In the genomic region with DNA sequence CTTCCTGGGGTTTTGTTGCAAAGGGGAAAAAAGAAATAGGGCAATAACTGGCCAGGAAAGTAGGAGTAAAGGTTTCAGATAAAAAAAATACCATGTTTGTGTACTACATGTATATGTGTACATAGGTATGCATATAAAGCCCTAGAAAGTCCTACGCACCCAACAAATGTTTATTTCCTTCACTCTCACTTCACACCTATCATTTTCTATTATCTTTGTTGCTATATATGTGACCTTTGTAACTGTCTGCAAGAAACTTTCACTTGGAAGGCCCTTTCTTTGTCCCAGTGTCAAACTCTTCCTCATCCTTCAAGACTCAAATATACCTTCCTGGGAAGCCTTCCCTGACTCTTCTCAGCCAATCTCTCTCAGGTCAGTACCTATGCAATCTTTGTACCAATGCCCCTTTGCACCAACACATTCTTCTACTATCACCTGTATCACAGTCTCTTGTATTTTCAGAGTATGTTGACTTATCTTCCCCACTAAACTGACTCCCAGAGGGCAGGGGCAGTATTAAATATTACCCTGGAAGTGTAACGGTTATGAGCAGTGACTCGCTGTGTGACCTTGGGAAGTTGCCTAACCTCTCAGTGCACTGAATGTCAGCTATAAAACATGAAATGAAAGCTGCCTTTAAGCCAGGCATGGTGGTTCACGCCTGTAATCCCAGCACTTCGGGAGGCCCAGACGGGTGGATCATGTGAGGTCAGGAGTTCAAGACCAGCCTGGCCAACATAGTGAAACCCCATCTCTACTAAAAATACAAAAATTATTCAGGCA, we compare ENCODE assay signal across 22 cellular contexts.
"Had no signal": no experiment of that assay in that cellular context is flagged by ENCODE, and none has a peak within 500 bp of the region (broad histone marks: within the 10 kb centered on the region; RNA-seq: fewer than 3 reads in every experiment).

No MANE protein-coding gene starts in this region.

- H2AFZ ChIP-seq: PC-9 had no signal

- H3K4me2 ChIP-seq: PC-9 had no signal

- H3K27me3 ChIP-seq: ascending aorta, body of pancreas had no signal

- ATAC-seq: activated CD4-positive, CD25-positive, alpha-beta regulatory T cell treated with anti-CD3 and anti-CD28 coated beads, Interleukin-2, amount 50 U/mL, for 24 hours; activated CD8-positive, alpha-beta T cell treated with anti-CD3 and anti-CD28 coated beads, Interleukin-2, amount 10 ng/mL, durations not matched to agents 7 days and 5 days; body of pancreas had no signal

- DNase-seq: activated CD4-positive, alpha-beta T cell treated with anti-CD3 and anti-CD28 coated beads for 48 hours; activated CD4-positive, alpha-beta T cell treated with anti-CD3 and anti-CD28 coated beads, Interleukin-2, amount 50 U/mL, for 4 hours; activated CD8-positive, alpha-beta memory T cell treated with anti-CD3 and anti-CD28 coated beads, Interleukin-2, amount 50 U/mL, for 48 hours; activated CD8-positive, alpha-beta T cell treated with anti-CD3 and anti-CD28 coated beads, Interleukin-2, amount 10 ng/mL, durations not matched to agents 7 days and 5 days; activated gamma-delta T cell treated with Interleukin-2 at 50 U/mL for 16 hours; activated naive CD4-positive, alpha-beta T cell treated with anti-CD3 and anti-CD28 coated beads, Interleukin-2, amount 10 ng/mL, durations not matched to agents 7 days and 5 days; activated naive CD8-positive, alpha-beta T cell treated with anti-CD3 and anti-CD28 coated beads for 36 hours; activated T-cell treated with anti-CD3 and anti-CD28 coated beads, Interleukin-2, amount 50 U/mL, for 1 hour; body of pancreas; Kasumi-1; KBM-7; NCI-H1105 treated with DMSO at 0.1 percent for 48 hours; NCI-H1436 treated with DMSO at 0.1 percent for 48 hours; NCI-H187; NCI-H2081; NCI-H446; NCI-H524; PC-9; SHP77 treated with DMSO at 0.1 percent for 48 hours had no signal

- FAIRE-seq: bronchial epithelial cell had no signal

- H3K4me3 ChIP-seq: ascending aorta, body of pancreas, PC-9 had no signal

- H3K9me3 ChIP-seq: ascending aorta, body of pancreas had no signal

- H3K27ac ChIP-seq: ascending aorta, body of pancreas, PC-9 had no signal
